ENCODE assay signal across 8 cellular contexts in the genomic region with DNA sequence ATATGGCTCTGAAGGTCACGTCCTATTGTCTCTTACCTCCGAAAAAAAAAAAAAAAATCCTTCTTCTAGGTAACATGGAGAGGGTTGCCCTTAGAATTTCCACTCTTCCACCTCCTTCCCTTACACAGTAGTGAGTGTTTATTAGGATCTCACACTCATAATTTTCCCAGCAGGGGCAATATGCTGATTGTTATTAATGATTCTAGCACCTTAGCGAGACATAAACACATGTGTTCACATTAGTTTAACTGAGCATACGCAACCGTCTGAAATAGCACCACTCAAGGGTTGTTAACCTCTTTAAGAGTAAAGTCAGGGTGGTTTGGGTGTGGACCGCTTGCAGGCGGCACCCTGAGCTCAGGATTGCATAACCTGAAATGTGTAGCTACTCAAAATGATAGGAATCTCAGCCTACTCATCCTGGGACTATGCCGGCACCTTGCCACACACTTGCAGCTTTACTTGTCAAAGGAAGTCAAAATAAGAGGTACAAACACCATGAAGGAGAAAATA. TPM values are rescaled to one million over a fixed set of nuclear protein-coding genes. Genes with fewer than 3 reads are reported as not detected.
A peak's percentile ranks its signal among the peaks of the same experiment; 100 is the strongest.
DNase-seq lines count a peak whose midpoint lies in the region; ATAC-seq and TF ChIP-seq lines count a peak whose summit lies in the region.

No MANE protein-coding gene starts in this region.

- no peaks in the 10 kb centered on the region for H3K4me1 ChIP-seq in ES-I3 (ENCODE audit: insufficient read depth, low read length)
- H3K4me1 ChIP-seq in duodenal mucosa (ENCODE audit: control insufficient read depth in 1 of 2, insufficient read depth in 2 of 2, low read length in 2 of 2), result peaks cover 16 to 26% of the 10 kb centered on the region in 2 donors
- H3K4me1 ChIP-seq in urinary bladder (ENCODE audit: insufficient read depth), result peaks cover 1% of the 10 kb centered on the region

- WGBS in urinary bladder, result 48% methylated on average over 8 of the region's 8 CpGs

- peak overlapping the region; percentile 60; the same call in 1 of the 2 replicates for H3K9ac ChIP-seq in ES-I3 (ENCODE audit: low read depth, low read length)
- peak overlapping the region; percentile 33 to 84 for H3K9ac ChIP-seq in duodenal mucosa (ENCODE audit: low read depth in 1 of 2, low read length in 2 of 2)

- TF ChIP-seq CTCF in GM13977 (IDR thresholded peaks at IDR 0.05; ENCODE audit: extremely low read depth, insufficient read depth, missing control alignments), result no peak

- H3K27ac ChIP-seq in duodenal mucosa (ENCODE audit: low read depth, low read length) (no peak overlapping the region), urinary bladder (ENCODE audit: low read depth) (no peak overlapping the region)

- H3K9me3 ChIP-seq in ES-I3 (ENCODE audit: control insufficient read depth, insufficient read depth, low read length) (no peaks in the 10 kb centered on the region), duodenal mucosa (ENCODE audit: control insufficient read depth in 1 of 2, low read length in 2 of 2) (no peaks in the 10 kb centered on the region)

- in situ Hi-C loops in GM13977 (cut with MboI; ENCODE audit: low pct_unique_long_range_greater_than_20kb, low sequenced_read_pairs, unreplicated experiment), result no loop called here

- H3K36me3 ChIP-seq in ES-I3 (ENCODE audit: insufficient read depth, low read length) (no peaks in the 10 kb centered on the region), duodenal mucosa (ENCODE audit: control insufficient read depth in 1 of 2, insufficient read depth in 2 of 2, low read length in 2 of 2) (no peaks in the 10 kb centered on the region), urinary bladder (ENCODE audit: insufficient read depth) (no peaks in the 10 kb centered on the region)

- no peak for ATAC-seq in HG02970 (IDR thresholded peaks at IDR 0.05; ENCODE audit: low FRiP score, unreplicated experiment)

- no peaks in the 10 kb centered on the region for H3K27me3 ChIP-seq in duodenal mucosa (ENCODE audit: control insufficient read depth in 1 of 2, insufficient read depth in 2 of 2, low read length in 2 of 2)

- DNase-seq in NCI-H226, result peak; percentile 83
- peak; percentile 20 for DNase-seq in midbrain (lab: John Stamatoyannopoulos, UW)
- no peak for DNase-seq in GM13977 (ENCODE audit: low spot score)
- no peak for DNase-seq in activated CD4-positive, alpha-beta T cell treated with anti-CD3 and anti-CD28 coated beads, Interleukin-2, amount 50 U/mL, for 4 hours

- peak overlapping the region; percentile 68 to 89 for H3K4me3 ChIP-seq in duodenal mucosa (ENCODE audit: low read depth in 1 of 2, low read length in 2 of 2)
- peak overlapping the region; percentile 52 for H3K4me3 ChIP-seq in urinary bladder (ENCODE audit: low read depth, low read length)

RNA-seq across cellular contexts. Expression of a gene that starts 52.2 kb away (rescaled TPM):
- total RNA-seq in urinary bladder, result 7.4 TPM
- 2.3 TPM for polyA plus RNA-seq in urinary bladder

RNA-seq across cellular contexts. Expression of a gene that starts 52.3 kb away (rescaled TPM):
- total RNA-seq in urinary bladder, result 29.3 TPM
- polyA plus RNA-seq in urinary bladder, result 20.9 TPM

Comparison
In these comparisons a context has a peak if more than half of its experiments do, and no peak if none do; other contexts are left out.
1. DNase-seq: peak in NCI-H226 (single experiment) and midbrain (single experiment); none in GM13977 (single experiment) and activated CD4-positive, alpha-beta T cell treated with anti-CD3 and anti-CD28 coated beads, Interleukin-2, amount 50 U/mL, for 4 hours (0 of 2).